Comparison of ENCODE assay signal across 10 cellular contexts in the genomic region with DNA sequence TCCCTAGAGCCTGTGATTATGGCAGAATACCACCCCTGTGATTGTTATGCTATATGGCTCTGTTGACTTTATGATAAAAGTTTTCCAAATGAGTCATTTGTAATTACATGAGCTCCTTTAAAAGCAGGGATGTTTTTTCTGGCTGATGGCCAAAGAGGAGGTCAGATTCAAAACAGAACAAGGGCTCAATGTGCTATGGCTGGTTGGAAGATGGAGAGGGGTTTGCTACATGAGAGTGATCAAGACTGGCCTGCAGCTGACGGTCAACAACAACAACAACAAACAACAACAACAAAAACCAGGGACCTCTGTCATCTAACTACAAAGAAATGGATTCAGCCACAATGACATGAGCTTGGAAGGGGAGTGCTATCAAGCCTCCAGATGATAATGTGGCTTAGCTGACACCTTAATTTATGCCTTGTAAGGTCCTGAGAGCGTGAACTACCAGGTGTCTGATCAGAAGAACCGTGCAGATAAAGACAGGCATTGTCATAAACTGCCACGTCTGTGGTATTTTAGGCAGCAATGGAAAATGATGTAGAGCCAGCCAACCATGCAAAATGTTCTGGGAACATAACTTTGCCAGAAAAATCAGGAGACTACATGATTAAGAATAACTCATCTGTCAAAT. TPM values are rescaled to one million over a fixed set of nuclear protein-coding genes. Genes with fewer than 3 reads are reported as not detected.
DNase-seq lines count a peak whose midpoint lies in the region; ATAC-seq and TF ChIP-seq lines count a peak whose summit lies in the region.
"Had no signal": no experiment of that assay in that cellular context is flagged by ENCODE, and none has a peak within 500 bp of the region (broad histone marks: within the 10 kb centered on the region; RNA-seq: fewer than 3 reads in every experiment).

No MANE protein-coding gene starts in this region.

- TF ChIP-seq CTCF in AG04449 (IDR thresholded peaks at IDR 0.05; ENCODE audit: insufficient read depth, low read length, missing control alignments) (no peak), GM10248 (IDR thresholded peaks at IDR 0.05; ENCODE audit: control extremely low read depth, extremely low read depth, low read depth, missing control alignments) (no peak)

- H3K27ac ChIP-seq in right cardiac atrium (ENCODE audit: low read length): no peak overlapping the region

- CTCF ChIA-PET in AG04449 (lab: Yijun Ruan, JAX): no interaction called here
- CTCF ChIA-PET in GM10248 (lab: Yijun Ruan, JAX): interaction anchor here (1.1 to 1.2 kb wide), 3 partner anchors 9 to 211 kb away, joined by 3 read pairs; no protein-coding TSS in a partner anchor

- TF ChIP-seq EP300 in Ishikawa (IDR thresholded peaks at IDR 0.05; ENCODE audit: borderline replicate concordance): peak; percentile 36; the same call in 1 of the 2 replicates

- DNase-seq in AG04449 (ENCODE audit: low read depth, low spot score): peak; percentile 16
- DNase-seq in SHP77 treated with DMSO at 0.1 percent for 48 hours (lab: John Stamatoyannopoulos, UW): peak; percentile 78
- DNase-seq in right cardiac atrium: no peak
- no peak for DNase-seq in GM10248 (ENCODE audit: extremely low spot score)
- DNase-seq in activated T-cell treated with anti-CD3 and anti-CD28 coated beads for 4 hours: no peak
- no peak for DNase-seq in hypothalamus (lab: John Stamatoyannopoulos, UW)
- DNase-seq: central memory CD4-positive, alpha-beta T cell had no signal

- H3K4me1 ChIP-seq in right cardiac atrium (ENCODE audit: control insufficient read depth, insufficient read depth, low read length): peaks cover 6% of the 10 kb centered on the region

- no peaks in the 10 kb centered on the region for H3K27me3 ChIP-seq in right cardiac atrium (ENCODE audit: control insufficient read depth, insufficient read depth)

- POLR2A ChIA-PET in AG04449 (lab: Yijun Ruan, JAX) (no interaction called here), GM10248 (lab: Yijun Ruan, JAX) (no interaction called here)

- 49% methylated on average over 4 of the region's 4 CpGs for WGBS in right cardiac atrium

- no peaks in the 10 kb centered on the region for H3K9me3 ChIP-seq in right cardiac atrium (ENCODE audit: control insufficient read depth, low read length)

- intact Hi-C loops in right cardiac atrium (cut with DNase I): no loop called here

- no peak for TF ChIP-seq RAD21 in Ishikawa (IDR thresholded peaks at IDR 0.05; ENCODE audit: low read depth)

- peak; percentile 57 to 77 for ATAC-seq in right cardiac atrium
- ATAC-seq in HG03196 (IDR thresholded peaks at IDR 0.05; ENCODE audit: unreplicated experiment): no peak

- H3K4me3 ChIP-seq in AG04449 (ENCODE audit: low read depth, low read length) (no peak overlapping the region), right cardiac atrium (ENCODE audit: low read length) (no peak overlapping the region)

TF ChIP-seq in Ishikawa, 13 proteins besides CTCF, POLR2A, EP300 and RAD21:
- TF ChIP-seq CEBPB (IDR thresholded peaks at IDR 0.05): no peak
- TF ChIP-seq, protein P1, sequence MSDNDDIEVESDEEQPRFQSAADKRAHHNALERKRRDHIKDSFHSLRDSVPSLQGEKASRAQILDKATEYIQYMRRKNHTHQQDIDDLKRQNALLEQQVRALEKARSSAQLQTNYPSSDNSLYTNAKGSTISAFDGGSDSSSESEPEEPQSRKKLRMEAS (IDR thresholded peaks at IDR 0.05): no peak
- TF ChIP-seq, protein P2, sequence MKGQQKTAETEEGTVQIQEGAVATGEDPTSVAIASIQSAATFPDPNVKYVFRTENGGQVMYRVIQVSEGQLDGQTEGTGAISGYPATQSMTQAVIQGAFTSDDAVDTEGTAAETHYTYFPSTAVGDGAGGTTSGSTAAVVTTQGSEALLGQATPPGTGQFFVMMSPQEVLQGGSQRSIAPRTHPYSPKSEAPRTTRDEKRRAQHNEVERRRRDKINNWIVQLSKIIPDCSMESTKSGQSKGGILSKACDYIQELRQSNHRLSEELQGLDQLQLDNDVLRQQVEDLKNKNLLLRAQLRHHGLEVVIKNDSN (IDR thresholded peaks at IDR 0.05): no peak
- peak; percentile 90 for TF ChIP-seq NFIC (IDR thresholded peaks at IDR 0.05)
- 0 out of 2 replicates have a peak, but pooled peaks have one; percentile 45 for TF ChIP-seq TCF12 (IDR thresholded peaks at IDR 0.05; ENCODE audit: low read depth)
- TF ChIP-seq CREB1 (IDR thresholded peaks at IDR 0.05; ENCODE audit: low read depth): no peak
- TF ChIP-seq YY1 (IDR thresholded peaks at IDR 0.05; ENCODE audit: low read depth): no peak
- TF ChIP-seq TEAD4 (IDR thresholded peaks at IDR 0.05): peak; percentile 27; the same call in 1 of the 2 replicates
- TF ChIP-seq, protein P3, sequence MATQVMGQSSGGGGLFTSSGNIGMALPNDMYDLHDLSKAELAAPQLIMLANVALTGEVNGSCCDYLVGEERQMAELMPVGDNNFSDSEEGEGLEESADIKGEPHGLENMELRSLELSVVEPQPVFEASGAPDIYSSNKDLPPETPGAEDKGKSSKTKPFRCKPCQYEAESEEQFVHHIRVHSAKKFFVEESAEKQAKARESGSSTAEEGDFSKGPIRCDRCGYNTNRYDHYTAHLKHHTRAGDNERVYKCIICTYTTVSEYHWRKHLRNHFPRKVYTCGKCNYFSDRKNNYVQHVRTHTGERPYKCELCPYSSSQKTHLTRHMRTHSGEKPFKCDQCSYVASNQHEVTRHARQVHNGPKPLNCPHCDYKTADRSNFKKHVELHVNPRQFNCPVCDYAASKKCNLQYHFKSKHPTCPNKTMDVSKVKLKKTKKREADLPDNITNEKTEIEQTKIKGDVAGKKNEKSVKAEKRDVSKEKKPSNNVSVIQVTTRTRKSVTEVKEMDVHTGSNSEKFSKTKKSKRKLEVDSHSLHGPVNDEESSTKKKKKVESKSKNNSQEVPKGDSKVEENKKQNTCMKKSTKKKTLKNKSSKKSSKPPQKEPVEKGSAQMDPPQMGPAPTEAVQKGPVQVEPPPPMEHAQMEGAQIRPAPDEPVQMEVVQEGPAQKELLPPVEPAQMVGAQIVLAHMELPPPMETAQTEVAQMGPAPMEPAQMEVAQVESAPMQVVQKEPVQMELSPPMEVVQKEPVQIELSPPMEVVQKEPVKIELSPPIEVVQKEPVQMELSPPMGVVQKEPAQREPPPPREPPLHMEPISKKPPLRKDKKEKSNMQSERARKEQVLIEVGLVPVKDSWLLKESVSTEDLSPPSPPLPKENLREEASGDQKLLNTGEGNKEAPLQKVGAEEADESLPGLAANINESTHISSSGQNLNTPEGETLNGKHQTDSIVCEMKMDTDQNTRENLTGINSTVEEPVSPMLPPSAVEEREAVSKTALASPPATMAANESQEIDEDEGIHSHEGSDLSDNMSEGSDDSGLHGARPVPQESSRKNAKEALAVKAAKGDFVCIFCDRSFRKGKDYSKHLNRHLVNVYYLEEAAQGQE (IDR thresholded peaks at IDR 0.05; ENCODE audit: low read depth): no peak
- TF ChIP-seq ZBTB7A (IDR thresholded peaks at IDR 0.05; ENCODE audit: low read depth): no peak
- TF ChIP-seq EGR1 (IDR thresholded peaks at IDR 0.05): no peak
- no peak for TF ChIP-seq TAF1 (IDR thresholded peaks at IDR 0.05; ENCODE audit: low read depth)
- TF ChIP-seq FOXM1 (IDR thresholded peaks at IDR 0.05; ENCODE audit: borderline replicate concordance, low read depth): no peak

RNA-seq across cellular contexts. Expression of a gene that starts 47.2 kb away (rescaled TPM):
- not detected for total RNA-seq in right cardiac atrium
- not detected for polyA plus RNA-seq in right cardiac atrium
- total RNA-seq: T-helper 2 cell treated with Interferon-gamma antibody and Interleukin-4, amounts not matched to agents 100 ng/mL and 5 ng/mL, for 36 hours had no signal

Comparison
In these comparisons a context has a peak if more than half of its experiments do, and no peak if none do; other contexts are left out.
1. DNase-seq: peak in AG04449 (single experiment) and SHP77 treated with DMSO at 0.1 percent for 48 hours (single experiment); none in right cardiac atrium (0 of 3), GM10248 (single experiment), activated T-cell treated with anti-CD3 and anti-CD28 coated beads for 4 hours (single experiment) and hypothalamus (0 of 51).